In the genomic region with DNA sequence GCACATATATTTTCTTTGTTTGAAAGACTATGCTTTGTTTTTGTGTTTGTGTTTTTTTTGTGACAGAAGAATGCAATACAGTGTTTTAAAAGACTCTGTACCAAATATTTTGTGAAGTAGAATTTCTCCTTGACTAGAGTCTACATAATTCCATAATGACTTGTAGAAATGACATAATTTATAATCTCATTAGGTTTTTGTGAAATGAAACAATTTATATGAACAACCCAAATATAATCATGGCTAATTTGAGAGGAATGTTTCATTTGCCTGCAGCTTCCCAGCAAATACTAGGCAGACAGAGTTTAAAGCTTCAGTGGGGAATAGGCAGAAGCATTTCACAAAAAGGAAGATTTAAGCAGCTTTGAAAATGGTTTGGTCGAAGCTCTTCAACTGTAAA, we compare ENCODE assay signal across 7 cellular contexts.
"Had no signal": no experiment of that assay in that cellular context is flagged by ENCODE, and none has a peak within 500 bp of the region (broad histone marks: within the 10 kb centered on the region; RNA-seq: fewer than 3 reads in every experiment).

No MANE protein-coding gene starts in this region.

- H3K4me3 ChIP-seq: GM23338, K562 had no signal

- H2AFZ ChIP-seq: GM23338 had no signal

- DNase-seq: H9, HCEC 1CT, KG1 had no signal

- H3K4me2 ChIP-seq: GM23338 had no signal

- ATAC-seq: GM23338, HepG2, K562 had no signal

- H3K27ac ChIP-seq: HL-60 had no signal
